In the genomic region with DNA sequence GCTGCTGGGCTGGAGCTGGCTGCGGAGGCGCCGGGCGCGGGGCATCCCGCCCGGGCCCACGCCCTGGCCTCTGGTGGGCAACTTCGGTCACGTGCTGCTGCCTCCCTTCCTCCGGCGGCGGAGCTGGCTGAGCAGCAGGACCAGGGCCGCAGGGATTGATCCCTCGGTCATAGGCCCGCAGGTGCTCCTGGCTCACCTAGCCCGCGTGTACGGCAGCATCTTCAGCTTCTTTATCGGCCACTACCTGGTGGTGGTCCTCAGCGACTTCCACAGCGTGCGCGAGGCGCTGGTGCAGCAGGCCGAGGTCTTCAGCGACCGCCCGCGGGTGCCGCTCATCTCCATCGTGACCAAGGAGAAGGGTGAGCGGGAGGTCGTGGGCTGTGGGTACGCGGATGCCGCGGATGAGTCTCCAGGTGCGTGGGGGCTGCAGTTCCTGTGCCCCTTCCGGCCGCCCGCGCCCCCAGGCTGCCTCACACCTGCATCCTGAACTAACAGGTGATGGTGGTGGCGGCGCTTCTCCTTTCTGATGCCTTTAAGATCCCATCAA, we compare ENCODE assay signal across 8 cellular contexts. TPM values are rescaled to one million over a fixed set of nuclear protein-coding genes. Genes with fewer than 3 reads are reported as not detected.
DNase-seq lines count a peak whose midpoint lies in the region; ATAC-seq and TF ChIP-seq lines count a peak whose summit lies in the region.

No MANE protein-coding gene starts in this region.

- H3K27me3 Mint-ChIP-seq in dendritic cell treated with granulocyte-macrophage colony-stimulating factor and Interleukin-4, amounts not matched to agents 40 ng/mL and 50 ng/mL, for 4 days: peaks cover 18% of the 10 kb centered on the region
- no peaks in the 10 kb centered on the region for H3K27me3 Mint-ChIP-seq in naive B cell

- peaks cover 24% of the 10 kb centered on the region for H3K4me1 Mint-ChIP-seq in dendritic cell treated with granulocyte-macrophage colony-stimulating factor and Interleukin-4, amounts not matched to agents 40 ng/mL and 50 ng/mL, for 4 days (ENCODE audit: low read depth)
- H3K4me1 Mint-ChIP-seq in naive B cell: peaks cover 40 to 56% (median 47%) of the 10 kb centered on the region in 3 donors

- TF ChIP-seq POLR2A in testis (IDR thresholded peaks at IDR 0.05) (no peak), erythroblast (IDR thresholded peaks at IDR 0.05; ENCODE audit: low read length) (no peak)

- H3K27ac ChIP-seq in testis: peak overlapping the region; percentile 34 to 85

- ATAC-seq in GM18499 (IDR thresholded peaks at IDR 0.05; ENCODE audit: insufficient read depth, unreplicated experiment): peak; percentile 18
- peak; percentile 18 for ATAC-seq in HG02943 (IDR thresholded peaks at IDR 0.05; ENCODE audit: low read depth, unreplicated experiment)
- peak; percentile 40 for ATAC-seq in naive B cell (ENCODE audit: low read depth in 2 of 2)
- ATAC-seq in HG02981 (IDR thresholded peaks at IDR 0.05; ENCODE audit: unreplicated experiment): no peak

- no peaks in the 10 kb centered on the region for H3K4me1 ChIP-seq in testis

- TF ChIP-seq CTCF in WI38 (IDR thresholded peaks at IDR 0.05; ENCODE audit: low read depth, low read length) (no peak), testis (IDR thresholded peaks at IDR 0.05) (no peak)

- no peaks in the 10 kb centered on the region for H3K36me3 Mint-ChIP-seq in dendritic cell treated with granulocyte-macrophage colony-stimulating factor and Interleukin-4, amounts not matched to agents 40 ng/mL and 50 ng/mL, for 4 days (ENCODE audit: low read depth)
- H3K36me3 Mint-ChIP-seq in naive B cell: no peaks in the 10 kb centered on the region

- H3K9me3 Mint-ChIP-seq in dendritic cell treated with granulocyte-macrophage colony-stimulating factor and Interleukin-4, amounts not matched to agents 40 ng/mL and 50 ng/mL, for 4 days: no peaks in the 10 kb centered on the region
- H3K9me3 Mint-ChIP-seq in naive B cell: no peaks in the 10 kb centered on the region

- no peaks in the 10 kb centered on the region for H3K27me3 ChIP-seq in testis

- 3 to 19% methylated on average over 6 to 45 of the region's 45 CpGs for WGBS in testis, 2 donors

- DNase-seq in naive B cell: peak; percentile 71
- DNase-seq in testis: peak; percentile 44
- DNase-seq in erythroblast (lab: John Stamatoyannopoulos, UW): no peak

- H3K27ac Mint-ChIP-seq in dendritic cell treated with granulocyte-macrophage colony-stimulating factor and Interleukin-4, amounts not matched to agents 40 ng/mL and 50 ng/mL, for 4 days: peak overlapping the region; percentile 72
- H3K27ac Mint-ChIP-seq in naive B cell: peak overlapping the region; percentile 70 to 97 (median 92)

- H3K9me3 ChIP-seq in testis: no peaks in the 10 kb centered on the region

- no peaks in the 10 kb centered on the region for H3K36me3 ChIP-seq in testis (ENCODE audit: low read depth, missing control alignments)

- H3K4me3 ChIP-seq in WI38 (ENCODE audit: low read depth, low read length) (peak overlapping the region; percentile 74), testis (peak overlapping the region; percentile 74 to 75)

- peak overlapping the region; percentile 76 for H3K4me3 Mint-ChIP-seq in dendritic cell treated with granulocyte-macrophage colony-stimulating factor and Interleukin-4, amounts not matched to agents 40 ng/mL and 50 ng/mL, for 4 days
- peak overlapping the region; percentile 86 to 96 (median 92) for H3K4me3 Mint-ChIP-seq in naive B cell

- intact Hi-C loops in dendritic cell treated with granulocyte-macrophage colony-stimulating factor and Interleukin-4, amounts not matched to agents 40 ng/mL and 50 ng/mL, for 4 days (cut with micrococcal nuclease): loop anchor here (5.0 kb wide), 1 partner anchor 55 kb away; a partner anchor contains a TSS
- intact Hi-C loops in testis (cut with DNase I; ENCODE audit: low total_unique reads): no loop called here

RNA-seq across cellular contexts. Expression of a gene that starts 0.5 kb away (rescaled TPM):
- 10 to 100 TPM; 11.3 to 25.6 (median 14.6) TPM for polyA plus RNA-seq in naive B cell (ENCODE audit: low read depth in 6 of 6)
- 1 to 10 TPM; 7.7 to 8.5 TPM for total RNA-seq in testis
- polyA plus RNA-seq in testis (ENCODE audit: insufficient read depth, low read depth, low replicate concordance): 6.9 TPM

RNA-seq across cellular contexts. Expression of a gene that starts 57.8 kb away (rescaled TPM):
- polyA plus RNA-seq in naive B cell (ENCODE audit: low read depth in 6 of 6) (10 to 100 TPM; 35.1 to 57.5 (median 51.2) TPM), testis (ENCODE audit: insufficient read depth, low read depth, low replicate concordance) (73.8 TPM)
- total RNA-seq in testis: 10 to 100 TPM; 65.6 to 71.2 TPM

Comparison
In these comparisons a context has a peak if more than half of its experiments do, and no peak if none do; other contexts are left out.
1. DNase-seq: peak in naive B cell (single experiment) and testis (single experiment); none in erythroblast (0 of 2).